Comparison of ENCODE assay signal across 1 cellular context in the genomic region with DNA sequence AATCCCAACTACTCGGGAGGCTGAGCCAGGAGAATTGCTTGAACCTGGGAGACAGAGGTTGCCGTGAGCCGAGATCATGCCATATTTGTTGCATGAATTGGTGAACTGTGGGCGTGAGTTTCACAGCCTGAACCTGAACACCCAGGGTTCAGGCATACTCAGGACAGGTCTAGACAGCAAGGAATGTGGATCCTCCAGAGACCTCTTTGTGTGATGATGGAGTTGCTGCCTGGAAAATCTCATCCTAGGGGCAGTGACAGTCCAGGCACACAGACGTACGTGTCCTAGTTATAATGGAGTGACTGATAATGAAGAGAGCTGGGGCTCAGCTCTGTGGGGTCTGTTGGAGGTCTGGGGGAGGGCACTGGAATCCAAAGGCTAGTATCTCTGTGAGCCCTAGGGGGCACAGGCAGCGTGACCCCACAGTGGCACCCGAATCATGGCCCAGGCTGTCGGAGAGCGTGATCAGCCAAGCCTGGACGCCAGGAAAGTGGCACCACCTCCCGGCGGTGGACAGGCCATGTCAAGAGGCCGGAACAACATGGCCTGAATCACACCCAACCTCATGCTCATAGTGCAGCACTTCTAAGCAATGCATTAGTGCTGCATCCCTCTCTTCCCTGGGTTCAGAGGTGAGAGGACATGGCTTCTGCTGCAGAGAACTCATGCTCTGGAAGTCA.
TF ChIP-seq lines count a peak whose summit lies in the region.

No MANE protein-coding gene starts in this region.

TF ChIP-seq in IMR-90, 13 proteins besides CTCF, POLR2A, EP300 and RAD21:
- TF ChIP-seq FOS (IDR thresholded peaks at IDR 0.05; ENCODE audit: low read depth, low read length): no peak
- TF ChIP-seq MAFK (IDR thresholded peaks at IDR 0.05; ENCODE audit: low read depth, low read length): no peak
- TF ChIP-seq NFE2L2 (IDR thresholded peaks at IDR 0.05; ENCODE audit: low read depth, low read length): no peak
- no peak for TF ChIP-seq SMC3 (IDR thresholded peaks at IDR 0.05; ENCODE audit: low read depth, low read length)
- TF ChIP-seq USF2 (IDR thresholded peaks at IDR 0.05; ENCODE audit: low read depth, low read length): no peak
